In the genomic region with DNA sequence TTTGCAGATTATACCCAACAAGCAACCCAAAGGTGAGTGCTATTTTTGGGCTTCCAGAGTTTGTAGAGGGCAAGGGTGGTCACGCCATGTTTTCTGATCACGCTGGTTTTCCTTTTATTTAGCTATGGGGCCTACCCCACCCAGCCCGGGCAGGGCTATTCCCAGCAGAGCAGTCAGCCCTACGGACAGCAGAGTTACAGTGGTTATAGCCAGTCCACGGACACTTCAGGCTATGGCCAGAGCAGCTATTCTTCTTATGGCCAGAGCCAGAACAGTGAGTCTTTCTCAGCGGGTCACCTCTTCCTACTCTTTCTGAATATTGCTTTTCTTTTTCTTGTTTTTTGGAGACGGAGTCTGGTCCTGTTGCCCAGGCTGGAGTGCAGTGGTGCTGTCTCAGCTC, we compare ENCODE assay signal across 9 cellular contexts. TPM values are rescaled to one million over a fixed set of nuclear protein-coding genes. Genes with fewer than 3 reads are reported as not detected.
DNase-seq lines count a peak whose midpoint lies in the region; ATAC-seq, FAIRE-seq and TF ChIP-seq lines count a peak whose summit lies in the region.
"Had no signal": no experiment of that assay in that cellular context is flagged by ENCODE, and none has a peak within 500 bp of the region (broad histone marks: within the 10 kb centered on the region; RNA-seq: fewer than 3 reads in every experiment).

No MANE protein-coding gene starts in this region.

- H3K36me3 Mint-ChIP-seq in activated T-cell treated with anti-CD3 and anti-CD28 coated beads, Interleukin-2, amount 50 U/mL, for 72 hours (ENCODE audit: insufficient read depth in 2 of 2): peaks cover 52 to 68% of the 10 kb centered on the region in 2 donors
- H3K36me3 Mint-ChIP-seq in activated T-helper 17 cell treated with anti-CD3 and anti-CD28 coated beads, Interleukin-2, amount 50 U/mL, for 72 hours (ENCODE audit: low read depth): peaks cover 83% of the 10 kb centered on the region

- H3K4me3 ChIP-seq in iPS-20b (ENCODE audit: low read length) (peak overlapping the region; percentile 100), suprapubic skin (peak overlapping the region; percentile 96)

- peak overlapping the region; percentile 98 to 99 for H3K4me3 Mint-ChIP-seq in activated T-cell treated with anti-CD3 and anti-CD28 coated beads, Interleukin-2, amount 50 U/mL, for 72 hours
- peak overlapping the region; percentile 99 for H3K4me3 Mint-ChIP-seq in activated T-helper 17 cell treated with anti-CD3 and anti-CD28 coated beads, Interleukin-2, amount 50 U/mL, for 72 hours

- H3K4me1 ChIP-seq in iPS-20b (ENCODE audit: insufficient read depth, low read length): peaks cover 7% of the 10 kb centered on the region
- H3K4me1 ChIP-seq in suprapubic skin: peaks cover 49% of the 10 kb centered on the region

- no peak for TF ChIP-seq EP300 in suprapubic skin (IDR thresholded peaks at IDR 0.05)

- H3K27ac Mint-ChIP-seq in activated T-cell treated with anti-CD3 and anti-CD28 coated beads, Interleukin-2, amount 50 U/mL, for 72 hours: peak overlapping the region; percentile 99
- H3K27ac Mint-ChIP-seq in activated T-helper 17 cell treated with anti-CD3 and anti-CD28 coated beads, Interleukin-2, amount 50 U/mL, for 72 hours: peak overlapping the region; percentile 100

- peak overlapping the region; percentile 99 for H3K9ac ChIP-seq in iPS-20b (ENCODE audit: low read depth, low read length)

- H3K9me3 Mint-ChIP-seq in activated T-cell treated with anti-CD3 and anti-CD28 coated beads, Interleukin-2, amount 50 U/mL, for 72 hours: no peaks in the 10 kb centered on the region
- no peaks in the 10 kb centered on the region for H3K9me3 Mint-ChIP-seq in activated T-helper 17 cell treated with anti-CD3 and anti-CD28 coated beads, Interleukin-2, amount 50 U/mL, for 72 hours

- WGBS in suprapubic skin: 18% methylated on average over 7 of the region's 7 CpGs

- no peaks in the 10 kb centered on the region for H3K9me3 ChIP-seq in iPS-20b (ENCODE audit: insufficient read depth, low read depth, low read length)
- H3K9me3 ChIP-seq in suprapubic skin: no peaks in the 10 kb centered on the region

- no peak for ATAC-seq in activated T-cell treated with anti-CD3 and anti-CD28 coated beads, Interleukin-2, amount 50 U/mL, for 72 hours (replicated peaks in 1 of 2)
- no peak for ATAC-seq in activated T-helper 17 cell treated with anti-CD3 and anti-CD28 coated beads, Interleukin-2, amount 50 U/mL, for 72 hours (replicated peaks)
- no peak for ATAC-seq in GM21381 (IDR thresholded peaks at IDR 0.05; ENCODE audit: unreplicated experiment)

- H3K27me3 ChIP-seq in iPS-20b (ENCODE audit: insufficient read depth, low read length): no peaks in the 10 kb centered on the region
- no peaks in the 10 kb centered on the region for H3K27me3 ChIP-seq in suprapubic skin

- no peak for DNase-seq in activated T-cell treated with anti-CD3 and anti-CD28 coated beads, Interleukin-2, amount 50 U/mL, for 72 hours
- DNase-seq in activated T-cell treated with anti-CD3 and anti-CD28 coated beads, Interleukin-2, amount 50 U/mL, for 48 hours: no peak
- DNase-seq in suprapubic skin (ENCODE audit: low spot score in 2 of 2) (no peak), GM12891 (ENCODE audit: insufficient read length, low spot score) (no peak), cerebellum (ENCODE audit: low spot score) (no peak)

- no peak for FAIRE-seq in GM12891 (lab: Jason Lieb, UNC)

- H3K4me1 Mint-ChIP-seq in activated T-cell treated with anti-CD3 and anti-CD28 coated beads, Interleukin-2, amount 50 U/mL, for 72 hours (ENCODE audit: low read depth): peaks cover 76% of the 10 kb centered on the region
- H3K4me1 Mint-ChIP-seq in activated T-helper 17 cell treated with anti-CD3 and anti-CD28 coated beads, Interleukin-2, amount 50 U/mL, for 72 hours: peaks cover 53% of the 10 kb centered on the region

- TF ChIP-seq CTCF in suprapubic skin (IDR thresholded peaks at IDR 0.05): no peak

- no peaks in the 10 kb centered on the region for H3K27me3 Mint-ChIP-seq in activated T-cell treated with anti-CD3 and anti-CD28 coated beads, Interleukin-2, amount 50 U/mL, for 72 hours (ENCODE audit: low read depth)
- no peaks in the 10 kb centered on the region for H3K27me3 Mint-ChIP-seq in activated T-helper 17 cell treated with anti-CD3 and anti-CD28 coated beads, Interleukin-2, amount 50 U/mL, for 72 hours

- no peak for TF ChIP-seq POLR2A in suprapubic skin (IDR thresholded peaks at IDR 0.05)
- no peak for TF ChIP-seq POLR2A in GM12891 (IDR thresholded peaks at IDR 0.05; ENCODE audit: low read depth, low read length)

- H3K27ac ChIP-seq in iPS-20b (ENCODE audit: low read length): no peak overlapping the region
- H3K27ac ChIP-seq in suprapubic skin: no peak overlapping the region

- peaks cover 64% of the 10 kb centered on the region for H3K36me3 ChIP-seq in iPS-20b (ENCODE audit: insufficient read depth, low read depth, low read length)
- peaks cover 51% of the 10 kb centered on the region for H3K36me3 ChIP-seq in suprapubic skin

TF ChIP-seq in GM12891, 5 proteins besides CTCF, POLR2A, EP300 and RAD21:
- TF ChIP-seq TAF1 (IDR thresholded peaks at IDR 0.05; ENCODE audit: low read depth, low read length): no peak
- TF ChIP-seq SPI1 (IDR thresholded peaks at IDR 0.05; ENCODE audit: low read depth, low read length): no peak
- TF ChIP-seq POU2F2 (IDR thresholded peaks at IDR 0.05; ENCODE audit: low read depth, low read length): no peak
- TF ChIP-seq PAX5 (IDR thresholded peaks at IDR 0.05; ENCODE audit: insufficient read depth, low read length, severe bottlenecking): no peak
- no peak; the same call in 1 of the 2 replicates for TF ChIP-seq POLR2AphosphoS5 (IDR thresholded peaks at IDR 0.05; ENCODE audit: low read depth, low read length)

RNA-seq across cellular contexts. Expression of gene FUS, which starts 2.5 kb away (rescaled TPM):
- 100 to 1,000 TPM; 411 to 528 TPM for total RNA-seq in activated T-cell treated with anti-CD3 and anti-CD28 coated beads, Interleukin-2, amount 50 U/mL, for 72 hours
- 100 to 1,000 TPM; 425 to 686 TPM for total RNA-seq in activated T-helper 17 cell treated with anti-CD3 and anti-CD28 coated beads, Interleukin-2, amount 50 U/mL, for 72 hours
- total RNA-seq in suprapubic skin: 100 to 1,000 TPM in 1 of 4 donors, 10 to 100 TPM in 3; 52.5 to 121 (median 58.9) TPM
- polyA plus RNA-seq in GM12891 (2012; ENCODE audit: low read depth, missing spikeins): 528 TPM
- 85.5 TPM for total RNA-seq in cerebellum

RNA-seq across cellular contexts. Expression of gene PYCARD, which starts 20.2 kb away (rescaled TPM):
- 10 to 100 TPM in 1 of 2 donors, 1 to 10 TPM in 1; 7.4 to 13.6 TPM for total RNA-seq in activated T-cell treated with anti-CD3 and anti-CD28 coated beads, Interleukin-2, amount 50 U/mL, for 72 hours
- 10 to 100 TPM in 1 of 2 donors, 1 to 10 TPM in 1; 9.6 to 25.6 TPM for total RNA-seq in activated T-helper 17 cell treated with anti-CD3 and anti-CD28 coated beads, Interleukin-2, amount 50 U/mL, for 72 hours
- total RNA-seq in suprapubic skin (100 to 1,000 TPM in 3 of 4 donors, 10 to 100 TPM in 1; 43.8 to 162 (median 121) TPM), cerebellum (2.4 TPM)
- polyA plus RNA-seq in GM12891 (2012; ENCODE audit: low read depth, missing spikeins): 45.9 TPM

RNA-seq across cellular contexts. Expression of gene TRIM72, which starts 31.5 kb away (rescaled TPM):
- total RNA-seq in activated T-cell treated with anti-CD3 and anti-CD28 coated beads, Interleukin-2, amount 50 U/mL, for 72 hours: under 1 TPM in 1 of 2 donors, not detected in 1; 0.05 TPM
- total RNA-seq in activated T-helper 17 cell treated with anti-CD3 and anti-CD28 coated beads, Interleukin-2, amount 50 U/mL, for 72 hours: under 1 TPM in 1 of 2 donors, not detected in 1; 0.08 TPM
- total RNA-seq in suprapubic skin (under 1 TPM in 2 of 4 donors, not detected in 2; 0.15 to 0.17 TPM), cerebellum (0.64 TPM)
- 0.01 TPM for polyA plus RNA-seq in GM12891 (2012; ENCODE audit: low read depth, missing spikeins)
- total RNA-seq: dermis microvascular lymphatic vessel endothelial cell had no signal

RNA-seq across cellular contexts. Expression of gene PRSS36, which starts 32.5 kb away (rescaled TPM):
- under 1 TPM; 0.19 TPM for total RNA-seq in activated T-cell treated with anti-CD3 and anti-CD28 coated beads, Interleukin-2, amount 50 U/mL, for 72 hours
- 1 to 10 TPM; 1.1 TPM for total RNA-seq in activated T-helper 17 cell treated with anti-CD3 and anti-CD28 coated beads, Interleukin-2, amount 50 U/mL, for 72 hours
- total RNA-seq in suprapubic skin: 10 to 100 TPM in 2 of 4 donors, 1 to 10 TPM in 2; 2.2 to 17.8 (median 8.4) TPM
- 0.35 TPM for polyA plus RNA-seq in GM12891 (2012; ENCODE audit: low read depth, missing spikeins)
- total RNA-seq in cerebellum: 1.6 TPM

RNA-seq across cellular contexts. Expression of gene PYDC1, which starts 34.5 kb away (rescaled TPM):
- not detected for total RNA-seq in activated T-cell treated with anti-CD3 and anti-CD28 coated beads, Interleukin-2, amount 50 U/mL, for 72 hours
- total RNA-seq in activated T-helper 17 cell treated with anti-CD3 and anti-CD28 coated beads, Interleukin-2, amount 50 U/mL, for 72 hours: under 1 TPM in 1 of 2 donors, not detected in 1; 0.61 TPM
- total RNA-seq in suprapubic skin (10 to 100 TPM in 2 of 4 donors, 1 to 10 TPM in 1, not detected in 1; 4.2 to 17.7 (median 13.8) TPM), cerebellum (0.36 TPM)
- polyA plus RNA-seq in GM12891 (2012; ENCODE audit: low read depth, missing spikeins): not detected
- total RNA-seq: dermis microvascular lymphatic vessel endothelial cell had no signal
